ENCODE assay signal across 18 cellular contexts in genomic region chr9:136454026-136454796, GRCh38. TPM values are rescaled to one million over a fixed set of nuclear protein-coding genes. Genes with fewer than 3 reads are reported as not detected.
DNase-seq lines count a peak whose midpoint lies in the region; ATAC-seq and TF ChIP-seq lines count a peak whose summit lies in the region.
"Had no signal": no experiment of that assay in that cellular context is flagged by ENCODE, and none has a peak within 500 bp of the region (broad histone marks: within the 10 kb centered on the region; RNA-seq: fewer than 3 reads in every experiment).

No MANE protein-coding gene starts in this region.

- H3K36me3 ChIP-seq in Caco-2 (ENCODE audit: control insufficient read depth, insufficient read depth, low read length) (peaks cover 4% of the 10 kb centered on the region), endodermal cell (ENCODE audit: control insufficient read depth, insufficient read depth, low read length) (peaks cover 88% of the 10 kb centered on the region)

- no peak for ATAC-seq in memory B cell (ENCODE audit: low read depth)

- no peak overlapping the region for H3K4me3 Mint-ChIP-seq in Caco-2 (ENCODE audit: unreplicated experiment)
- no peak overlapping the region for H3K4me3 Mint-ChIP-seq in endodermal cell
- H3K4me3 Mint-ChIP-seq in memory B cell: no peak overlapping the region
- H3K4me3 Mint-ChIP-seq: CD4-positive, alpha-beta memory T cell had no signal

- intact Hi-C loops in Caco-2 (cut with micrococcal nuclease; ENCODE audit: unreplicated experiment): no loop called here

- BruUV-seq in Caco-2 (replicated peaks; lab: Mats Ljungman, UMichigan): no TSS peak

- H3K9me3 ChIP-seq in Caco-2: no peaks in the 10 kb centered on the region
- H3K9me3 ChIP-seq in endodermal cell (ENCODE audit: control insufficient read depth, low read length): no peaks in the 10 kb centered on the region

- POLR2A ChIA-PET in Caco-2 (lab: Charles Lee) (no interaction called here), RWPE1 (lab: Yijun Ruan, JAX; ENCODE audit: low non-redundant PET) (no interaction called here)

- no peak overlapping the region for H3K4me3 ChIP-seq in Caco-2 (ENCODE audit: low read depth, low read length)
- H3K4me3 ChIP-seq in endodermal cell (ENCODE audit: low read length): no peak overlapping the region
- H3K4me3 ChIP-seq: GM23248 had no signal

- H3K27ac ChIP-seq in RWPE1: peak overlapping the region; percentile 24
- H3K27ac ChIP-seq in endodermal cell (ENCODE audit: low read depth, low read length): peak overlapping the region; percentile 24
- H3K27ac ChIP-seq: GM23248 had no signal

- peaks cover 99% of the 10 kb centered on the region for H3K36me3 Mint-ChIP-seq in Caco-2 (ENCODE audit: insufficient read depth, unreplicated experiment)
- H3K36me3 Mint-ChIP-seq in endodermal cell (ENCODE audit: low read depth): peaks cover 77% of the 10 kb centered on the region
- peaks cover 32% of the 10 kb centered on the region for H3K36me3 Mint-ChIP-seq in memory B cell
- H3K36me3 Mint-ChIP-seq: IgD-negative memory B cell had no signal

- H3K4me1 Mint-ChIP-seq in Caco-2 (ENCODE audit: low read depth, unreplicated experiment): no peaks in the 10 kb centered on the region
- no peaks in the 10 kb centered on the region for H3K4me1 Mint-ChIP-seq in endodermal cell
- H3K4me1 Mint-ChIP-seq in memory B cell: peaks cover 2% of the 10 kb centered on the region
- H3K4me1 Mint-ChIP-seq: IgD-negative memory B cell had no signal

- DNase-seq in Caco-2 (no peak), RWPE1 (ENCODE audit: low spot score) (no peak), endodermal cell (no peak), memory B cell (ENCODE audit: low spot score in 2 of 2) (no peak), amygdala (lab: John Stamatoyannopoulos, UW) (no peak), COLO668 (lab: John Stamatoyannopoulos, UW; ENCODE audit: unreplicated experiment) (no peak), pons (ENCODE audit: low spot score) (no peak)
- DNase-seq: Calu3, DMS153, GM23248, Karpas-422, NCI-H1694 treated with DMSO at 0.1 percent for 48 hours, NCI-H2081 treated with DMSO at 0.1 percent for 48 hours, NCI-H446, NCI-H526, OCI-M1 had no signal

- no peaks in the 10 kb centered on the region for H3K4me1 ChIP-seq in Caco-2
- no peaks in the 10 kb centered on the region for H3K4me1 ChIP-seq in endodermal cell (ENCODE audit: control insufficient read depth, insufficient read depth, low read length)

- H3K27me3 Mint-ChIP-seq in Caco-2 (ENCODE audit: insufficient read depth, unreplicated experiment): no peaks in the 10 kb centered on the region
- no peaks in the 10 kb centered on the region for H3K27me3 Mint-ChIP-seq in endodermal cell (ENCODE audit: insufficient read depth)
- no peaks in the 10 kb centered on the region for H3K27me3 Mint-ChIP-seq in memory B cell
- H3K27me3 Mint-ChIP-seq: CD4-positive, alpha-beta memory T cell; IgD-negative memory B cell had no signal

- H3K9ac ChIP-seq in endodermal cell (ENCODE audit: extremely low read depth, low read length, poor library complexity, severe bottlenecking): no peak overlapping the region
- H3K9ac ChIP-seq: GM23248 had no signal

- TF ChIP-seq CTCF in Caco-2 (IDR thresholded peaks at IDR 0.05; ENCODE audit: insufficient read depth in 1 of 2, low read depth in 1 of 2, low read length in 1 of 2, severe bottlenecking in 1 of 2, unreplicated experiment in 1 of 2): no peak
- TF ChIP-seq CTCF in RWPE1 (conservative IDR thresholded peaks at IDR 0.05; ENCODE audit: low read depth): no peak
- no peak for TF ChIP-seq CTCF in endodermal cell (conservative IDR thresholded peaks at IDR 0.05)

- no peaks in the 10 kb centered on the region for H3K9me3 Mint-ChIP-seq in Caco-2 (ENCODE audit: unreplicated experiment)
- no peaks in the 10 kb centered on the region for H3K9me3 Mint-ChIP-seq in endodermal cell
- H3K9me3 Mint-ChIP-seq in memory B cell: no peaks in the 10 kb centered on the region
- H3K9me3 Mint-ChIP-seq: IgD-negative memory B cell had no signal

- peak overlapping the region; percentile 41 for H3K27ac Mint-ChIP-seq in Caco-2 (ENCODE audit: unreplicated experiment)
- peak overlapping the region; percentile 30 for H3K27ac Mint-ChIP-seq in endodermal cell
- H3K27ac Mint-ChIP-seq in memory B cell: peak overlapping the region; percentile 53

- H3K27me3 ChIP-seq in Caco-2 (replicated peaks; ENCODE audit: control insufficient read depth, insufficient read depth, low read length) (no peaks in the 10 kb centered on the region), endodermal cell (ENCODE audit: control insufficient read depth, insufficient read depth, low read length, poor library complexity, severe bottlenecking) (no peaks in the 10 kb centered on the region)

- WGBS in endodermal cell (ENCODE audit: insufficient coverage in 1 of 2, insufficient read length in 1 of 2), 2 experiments: 95 to 99% methylated on average over 13 to 25 of the region's 25 CpGs

- CTCF ChIA-PET in Caco-2 (lab: Charles Lee): no interaction called here
- CTCF ChIA-PET in RWPE1 (lab: Yijun Ruan, JAX): interaction anchor here (0.6 kb wide), 1 partner anchor 34 kb away, joined by 3 read pairs; no protein-coding TSS in a partner anchor

RNA-seq across cellular contexts. Expression of gene INPP5E, which starts 14.6 kb away (rescaled TPM):
- total RNA-seq in Caco-2 (2022) (18.6 and 20.0 TPM in 2 replicates), endodermal cell (10 to 100 TPM; 30.8 to 34.7 TPM)
- polyA plus RNA-seq in endodermal cell (2013, experiment 1 of 2): 22.6 TPM
- 19.3 TPM for polyA plus RNA-seq in endodermal cell (2013, experiment 2 of 2)

RNA-seq across cellular contexts. Expression of gene SEC16A, which starts 28.6 kb away (rescaled TPM):
- total RNA-seq in Caco-2 (2022): 76.4 and 81.3 TPM in 2 replicates
- 10 to 100 TPM; 54.6 to 60.7 TPM for total RNA-seq in endodermal cell
- 43.1 TPM for polyA plus RNA-seq in endodermal cell (2013, experiment 1 of 2)
- polyA plus RNA-seq in endodermal cell (2013, experiment 2 of 2): 41.4 TPM

RNA-seq across cellular contexts. Expression of gene PMPCA, which starts 43.8 kb away (rescaled TPM):
- 89.9 and 91.5 TPM in 2 replicates for total RNA-seq in Caco-2 (2022)
- total RNA-seq in endodermal cell: 10 to 100 TPM; 82.7 to 85.4 TPM
- 58.6 TPM for polyA plus RNA-seq in endodermal cell (2013, experiment 1 of 2)
- polyA plus RNA-seq in endodermal cell (2013, experiment 2 of 2): 51.4 TPM

RNA-seq across cellular contexts. Expression of gene ENTR1, which starts 43.8 kb away (rescaled TPM):
- total RNA-seq in Caco-2 (2022) (85.2 and 92.6 TPM in 2 replicates), endodermal cell (10 to 100 TPM; 76.6 to 83.1 TPM)
- polyA plus RNA-seq in endodermal cell (2013, experiment 1 of 2): 62.8 TPM
- 58.4 TPM for polyA plus RNA-seq in endodermal cell (2013, experiment 2 of 2)

RNA-seq across cellular contexts. Expression of gene SNAPC4, which starts 54.2 kb away (rescaled TPM):
- total RNA-seq in Caco-2 (2022): 15.3 and 17.2 TPM in 2 replicates
- total RNA-seq in endodermal cell: 10 to 100 TPM; 18.0 to 18.7 TPM
- 14.5 TPM for polyA plus RNA-seq in endodermal cell (2013, experiment 1 of 2)
- 13.5 TPM for polyA plus RNA-seq in endodermal cell (2013, experiment 2 of 2)
